In genomic region chr18:44672506-44672905, GRCh38 we compare ENCODE assay signal across 24 cellular contexts.
"Had no signal": no experiment of that assay in that cellular context is flagged by ENCODE, and none has a peak within 500 bp of the region (broad histone marks: within the 10 kb centered on the region; RNA-seq: fewer than 3 reads in every experiment).

No MANE protein-coding gene starts in this region.

- H3K4me3 ChIP-seq: adrenal gland, MG63 had no signal

- H3K9me3 ChIP-seq: adrenal gland, MG63 had no signal

- H3K4me2 ChIP-seq: KMS-11 had no signal

- H3K36me3 ChIP-seq: adrenal gland, MG63 had no signal

- ATAC-seq: activated CD8-positive, alpha-beta T cell treated with anti-CD3 and anti-CD28 coated beads, Interleukin-2, amount 10 ng/mL, durations not matched to agents 7 days and 5 days; T-helper 17 cell; WTC11 had no signal

- H3K4me1 ChIP-seq: adrenal gland had no signal

- H3K27me3 ChIP-seq: adrenal gland, MG63 had no signal

- H3K9ac ChIP-seq: KMS-11 had no signal

- DNase-seq: activated CD4-positive, alpha-beta T cell treated with anti-CD3 and anti-CD28 coated beads for 48 hours; activated CD4-positive, alpha-beta T cell treated with anti-CD3 and anti-CD28 coated beads, Interleukin-2, amount 50 U/mL, for 4 hours; activated CD4-positive, CD25-positive, alpha-beta regulatory T cell treated with anti-CD3 and anti-CD28 coated beads, Interleukin-2, amount 50 U/mL, for 72 hours; activated CD8-positive, alpha-beta memory T cell treated with anti-CD3 and anti-CD28 coated beads, Interleukin-2, amount 50 U/mL, for 48 hours; activated CD8-positive, alpha-beta T cell treated with anti-CD3 and anti-CD28 coated beads, Interleukin-2, amount 10 ng/mL, durations not matched to agents 7 days and 5 days; activated naive CD4-positive, alpha-beta T cell treated with anti-CD3 and anti-CD28 coated beads, Interleukin-2, amount 50 U/mL, for 16 hours; activated naive CD8-positive, alpha-beta T cell treated with anti-CD3 and anti-CD28 coated beads, Interleukin-2, amount 10 ng/mL, durations not matched to agents 7 days and 5 days; activated T-cell treated with anti-CD3 and anti-CD28 coated beads, Interleukin-2, amount 50 U/mL, for 1 hour; adrenal gland; anterior cingulate cortex; MG63; NCI-H1092 treated with DMSO at 0.1 percent for 48 hours; NCI-H1417 treated with DMSO at 0.1 percent for 48 hours; NCI-H1694; NCI-H2029; NCI-H2107; NCI-H226; NCI-H526; NCI-H82; SHP77 treated with DMSO at 0.1 percent for 48 hours; T-helper 17 cell; T-helper 9 cell had no signal

- H3K27ac ChIP-seq: adrenal gland, KMS-11 had no signal
